27 cellular contexts compared by ENCODE assay signal in the genomic region with DNA sequence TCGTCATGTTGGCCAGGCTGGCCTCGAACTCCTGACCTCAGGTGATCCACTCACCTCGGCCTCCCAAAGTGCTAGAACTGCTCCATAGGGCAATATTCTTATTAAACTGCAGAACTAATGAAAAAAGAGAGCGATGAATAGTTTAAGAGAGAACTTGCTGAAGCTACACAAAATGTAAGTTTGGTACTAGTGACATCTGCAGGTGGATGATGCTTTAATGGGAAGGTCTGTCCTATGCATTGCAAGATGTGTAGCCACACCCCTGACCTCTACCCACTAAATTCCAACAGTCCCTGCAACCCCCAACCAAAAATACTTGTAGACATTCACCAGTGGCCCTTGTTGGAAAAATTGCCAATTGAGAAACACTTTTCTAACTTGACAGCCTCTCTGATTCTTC.
"Had no signal": no experiment of that assay in that cellular context is flagged by ENCODE, and none has a peak within 500 bp of the region (broad histone marks: within the 10 kb centered on the region; RNA-seq: fewer than 3 reads in every experiment).

No MANE protein-coding gene starts in this region.

- H3K27me3 Mint-ChIP-seq: activated naive CD8-positive, alpha-beta T cell; central memory CD8-positive, alpha-beta T cell; effector memory CD8-positive, alpha-beta T cell; progenitor cell of endocrine pancreas had no signal

- H3K27me3 ChIP-seq: colonic mucosa, dorsolateral prefrontal cortex, esophagus muscularis mucosa, gastroesophageal sphincter, heart left ventricle, testis, uterus had no signal

- H3K9me3 Mint-ChIP-seq: activated T-helper 2 cell treated with anti-CD3 and anti-CD28 coated beads, Interferon-gamma antibody, Interleukin-2, Interleukin-4, amounts not matched to agents 10 μg/mL and 5 μg/mL and 100 μg/mL, durations not matched to agents 14 hours and 24 hours and 36 hours had no signal

- FAIRE-seq: astrocyte, endothelial cell of umbilical vein, islet of Langerhans had no signal

- H3K4me3 ChIP-seq: colonic mucosa, dorsolateral prefrontal cortex, esophagus muscularis mucosa, gastroesophageal sphincter, heart left ventricle, testis, uterus had no signal

- H3K36me3 Mint-ChIP-seq: activated naive CD8-positive, alpha-beta T cell; natural killer cell had no signal

- H3K27ac Mint-ChIP-seq: activated CD8-positive, alpha-beta T cell treated with anti-CD3 and anti-CD28 coated beads, Interleukin-2, amount 10 ng/mL, durations not matched to agents 7 days and 5 days; activated naive CD8-positive, alpha-beta T cell; activated T-helper 2 cell treated with anti-CD3 and anti-CD28 coated beads, Interferon-gamma antibody, Interleukin-2, Interleukin-4, amounts not matched to agents 10 μg/mL and 5 μg/mL and 100 μg/mL, durations not matched to agents 14 hours and 24 hours and 36 hours; effector memory CD8-positive, alpha-beta T cell; natural killer cell; progenitor cell of endocrine pancreas had no signal

- ATAC-seq: activated CD8-positive, alpha-beta T cell treated with anti-CD3 and anti-CD28 coated beads, Interleukin-2, amount 10 ng/mL, durations not matched to agents 7 days and 5 days; effector memory CD8-positive, alpha-beta T cell; gastroesophageal sphincter; heart left ventricle; left cardiac atrium; natural killer cell had no signal

- DNase-seq: activated CD4-positive, alpha-beta T cell treated with anti-CD3 and anti-CD28 coated beads, Interleukin-2, amount 50 U/mL, for 1 hour; activated CD4-positive, CD25-positive, alpha-beta regulatory T cell treated with anti-CD3 and anti-CD28 coated beads, Interleukin-2, amount 50 U/mL, for 72 hours; activated CD8-positive, alpha-beta T cell treated with anti-CD3 and anti-CD28 coated beads, Interleukin-2, amount 10 ng/mL, durations not matched to agents 7 days and 5 days; activated naive CD4-positive, alpha-beta T cell; activated T-cell treated with anti-CD3 and anti-CD28 coated beads, Interleukin-2, amount 50 U/mL, for 1 hour; colonic mucosa; dorsolateral prefrontal cortex; effector memory CD8-positive, alpha-beta T cell; heart left ventricle; left cardiac atrium; midbrain; natural killer cell; retina; stimulated activated CD4-positive, alpha-beta T cell treated with anti-CD3 and anti-CD28 coated beads, Interleukin-4, amount 100 ng/mL, for 1 hour; stimulated activated naive CD4-positive, alpha-beta T cell; testis; trophoblast cell; uterus had no signal

- H3K4me1 ChIP-seq: colonic mucosa, esophagus muscularis mucosa, gastroesophageal sphincter, heart left ventricle, testis, uterus had no signal

- H3K9me3 ChIP-seq: colonic mucosa, esophagus muscularis mucosa, gastroesophageal sphincter, heart left ventricle, testis, uterus had no signal

- H3K4me1 Mint-ChIP-seq: central memory CD8-positive, alpha-beta T cell; natural killer cell had no signal

- H3K4me3 Mint-ChIP-seq: activated CD8-positive, alpha-beta T cell treated with anti-CD3 and anti-CD28 coated beads, Interleukin-2, amount 10 ng/mL, durations not matched to agents 7 days and 5 days; activated naive CD8-positive, alpha-beta T cell; central memory CD8-positive, alpha-beta T cell; effector memory CD8-positive, alpha-beta T cell; natural killer cell had no signal

- H3K36me3 ChIP-seq: colonic mucosa, esophagus muscularis mucosa, gastroesophageal sphincter, heart left ventricle, uterus had no signal
